In genomic region chr19:6718741-6719539, GRCh38 we compare ENCODE assay signal across 8 cellular contexts. TPM values are rescaled to one million over a fixed set of nuclear protein-coding genes. Genes with fewer than 3 reads are reported as not detected.
DNase-seq lines count a peak whose midpoint lies in the region; ATAC-seq and TF ChIP-seq lines count a peak whose summit lies in the region.

No MANE protein-coding gene starts in this region.

- H3K9ac ChIP-seq in colonic mucosa (ENCODE audit: low read depth in 2 of 2, low read length in 2 of 2): no peak overlapping the region

- H3K9me3 ChIP-seq in colonic mucosa: no peaks in the 10 kb centered on the region

- H3K27me3 ChIP-seq in colonic mucosa: no peaks in the 10 kb centered on the region

- POLR2A ChIA-PET in naive thymus-derived CD8-positive, alpha-beta T cell (lab: Charles Lee): no interaction called here

- H3K27ac Mint-ChIP-seq in naive thymus-derived CD8-positive, alpha-beta T cell: no peak overlapping the region

- H3K4me3 Mint-ChIP-seq in naive thymus-derived CD8-positive, alpha-beta T cell: no peak overlapping the region

- H3K27me3 Mint-ChIP-seq in naive thymus-derived CD8-positive, alpha-beta T cell: peaks cover 0 to 10% (median 5%) of the 10 kb centered on the region in 5 donors

- no peaks in the 10 kb centered on the region for H3K4me1 ChIP-seq in colonic mucosa

- no peak for TF ChIP-seq CTCF in colonic mucosa (IDR thresholded peaks at IDR 0.05)

- H3K36me3 Mint-ChIP-seq in naive thymus-derived CD8-positive, alpha-beta T cell: no peaks in the 10 kb centered on the region

- no peak overlapping the region for H3K27ac ChIP-seq in colonic mucosa

- no peaks in the 10 kb centered on the region for H3K36me3 ChIP-seq in colonic mucosa

- H3K4me3 ChIP-seq in colonic mucosa: peak overlapping the region; percentile 3

- intact Hi-C loops in colonic mucosa (cut with DNase I): no loop called here

- peak; percentile 53 to 70 for ATAC-seq in naive thymus-derived CD8-positive, alpha-beta T cell

- H3K9me3 Mint-ChIP-seq in naive thymus-derived CD8-positive, alpha-beta T cell: no peaks in the 10 kb centered on the region

- H3K4me1 Mint-ChIP-seq in naive thymus-derived CD8-positive, alpha-beta T cell: peaks cover 13 to 34% (median 15%) of the 10 kb centered on the region in 4 donors

- peak; percentile 68 for DNase-seq in D341Med (ENCODE audit: low spot score)
- peak; percentile 34 for DNase-seq in MV-4-11 (lab: John Stamatoyannopoulos, UW)
- no peak for DNase-seq in colonic mucosa
- peak in 6 of 10 donors; percentile 16 to 37 (median 30) for DNase-seq in naive thymus-derived CD8-positive, alpha-beta T cell
- DNase-seq in NCI-H1417 treated with DMSO at 0.1 percent for 48 hours (lab: John Stamatoyannopoulos, UW): no peak
- DNase-seq in SIG-M5 (lab: John Stamatoyannopoulos, UW): no peak
- no peak for DNase-seq in GM19238 (ENCODE audit: insufficient read length, low spot score)
- no peak for DNase-seq in KG1 (lab: John Stamatoyannopoulos, UW)

RNA-seq across cellular contexts. Expression of gene C3, which starts 1.5 kb away (rescaled TPM):
- 10 to 100 TPM; 28.2 to 83.9 TPM for total RNA-seq in colonic mucosa
- total RNA-seq in naive thymus-derived CD8-positive, alpha-beta T cell: 1 to 10 TPM in 1 of 2 experiments, under 1 TPM in 1; 0.80 to 2.4 TPM
- polyA plus RNA-seq in naive thymus-derived CD8-positive, alpha-beta T cell: not detected

RNA-seq across cellular contexts. Expression of gene GPR108, which starts 18.4 kb away (rescaled TPM):
- 100 to 1,000 TPM in 1 of 2 donors, 10 to 100 TPM in 1; 92.0 to 109 TPM for total RNA-seq in colonic mucosa
- total RNA-seq in naive thymus-derived CD8-positive, alpha-beta T cell: 10 to 100 TPM; 56.8 to 58.3 TPM
- polyA plus RNA-seq in naive thymus-derived CD8-positive, alpha-beta T cell: 10 to 100 TPM; 51.0 to 77.1 (median 58.0) TPM

RNA-seq across cellular contexts. Expression of gene TRIP10, which starts 20.5 kb away (rescaled TPM):
- total RNA-seq in colonic mucosa: 10 to 100 TPM; 67.7 to 78.2 TPM
- total RNA-seq in naive thymus-derived CD8-positive, alpha-beta T cell: 1 to 10 TPM; 4.5 to 5.3 TPM
- 1 to 10 TPM in 1 of 3 donors, under 1 TPM in 2; 0.64 to 1.0 (median 0.97) TPM for polyA plus RNA-seq in naive thymus-derived CD8-positive, alpha-beta T cell

RNA-seq across cellular contexts. Expression of gene SH2D3A, which starts 48.3 kb away (rescaled TPM):
- total RNA-seq in colonic mucosa: 10 to 100 TPM; 34.2 to 44.3 TPM
- total RNA-seq in naive thymus-derived CD8-positive, alpha-beta T cell: 10 to 100 TPM; 45.8 to 46.5 TPM
- 10 to 100 TPM; 23.0 to 47.3 (median 35.7) TPM for polyA plus RNA-seq in naive thymus-derived CD8-positive, alpha-beta T cell

RNA-seq across cellular contexts. Expression of gene TNFSF14, which starts 49.0 kb away (rescaled TPM):
- 1 to 10 TPM in 1 of 2 donors, under 1 TPM in 1; 0.48 to 1.3 TPM for total RNA-seq in colonic mucosa
- 1 to 10 TPM; 1.5 to 1.6 TPM for total RNA-seq in naive thymus-derived CD8-positive, alpha-beta T cell
- 1 to 10 TPM; 2.0 to 4.9 (median 3.4) TPM for polyA plus RNA-seq in naive thymus-derived CD8-positive, alpha-beta T cell

Comparison
In these comparisons a context has a peak if more than half of its experiments do, and no peak if none do; other contexts are left out.
1. DNase-seq: peak in D341Med (single experiment), MV-4-11 (single experiment) and naive thymus-derived CD8-positive, alpha-beta T cell (6 of 10); none in colonic mucosa (single experiment), NCI-H1417 treated with DMSO at 0.1 percent for 48 hours (single experiment), SIG-M5 (single experiment), GM19238 (single experiment) and KG1 (single experiment).
2. RNA of gene C3, which starts 1.5 kb away (total RNA-seq): 28.2 to 83.9 TPM in colonic mucosa; 0.80 to 2.4 TPM in naive thymus-derived CD8-positive, alpha-beta T cell; every median in the first group is over 4 times any median in the second.
3. RNA of gene TRIP10, which starts 20.5 kb away (total RNA-seq): 67.7 to 78.2 TPM in colonic mucosa; 4.5 to 5.3 TPM in naive thymus-derived CD8-positive, alpha-beta T cell; every median in the first group is over 10 times any median in the second.